ENCODE assay signal across 26 cellular contexts in the genomic region with DNA sequence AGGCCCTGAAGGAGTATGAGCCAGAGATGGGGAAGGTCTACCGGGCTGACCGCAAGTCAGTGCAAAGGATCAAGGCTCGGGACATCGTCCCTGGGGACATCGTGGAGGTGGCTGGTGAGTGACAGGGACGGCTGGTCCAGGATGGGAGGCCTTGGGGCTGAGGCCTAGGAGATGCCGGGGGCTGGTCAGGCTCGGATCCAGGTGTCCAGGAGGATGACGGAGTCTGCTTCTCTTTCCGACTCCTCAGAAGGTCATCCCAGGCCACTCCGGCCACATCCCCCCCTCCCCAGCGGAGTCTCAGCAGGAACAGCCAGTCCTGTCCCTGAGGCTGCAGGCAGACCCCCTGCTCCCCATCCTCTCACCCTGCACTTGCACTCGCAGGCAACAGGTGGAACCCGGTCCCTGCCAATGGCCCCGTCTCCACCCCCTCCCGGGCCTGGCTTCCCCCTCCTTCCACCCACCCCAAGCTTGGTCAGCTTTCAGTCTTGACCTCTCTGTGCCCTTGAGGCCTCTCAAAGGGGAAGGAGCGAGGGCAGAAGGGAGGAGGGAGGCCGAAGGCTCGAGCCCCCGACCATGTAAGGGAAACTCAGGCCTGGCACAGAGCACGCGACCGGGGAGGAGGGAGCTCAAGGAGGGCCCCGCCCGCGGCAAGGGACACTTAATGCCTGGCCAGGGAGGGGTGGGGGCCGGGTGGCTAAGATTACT. TPM values are rescaled to one million over a fixed set of nuclear protein-coding genes. Genes with fewer than 3 reads are reported as not detected.
DNase-seq lines count a peak whose midpoint lies in the region; ATAC-seq and TF ChIP-seq lines count a peak whose summit lies in the region.
"Had no signal": no experiment of that assay in that cellular context is flagged by ENCODE, and none has a peak within 500 bp of the region (broad histone marks: within the 10 kb centered on the region; RNA-seq: fewer than 3 reads in every experiment).

No MANE protein-coding gene starts in this region.

- intact Hi-C loops in activated CD8-positive, alpha-beta T cell treated with anti-CD3 and anti-CD28 coated beads for 36 hours (cut with micrococcal nuclease): no loop called here

- H3K36me3 Mint-ChIP-seq in activated CD8-positive, alpha-beta T cell treated with anti-CD3 and anti-CD28 coated beads, Interleukin-2, amount 10 ng/mL, durations not matched to agents 7 days and 5 days (ENCODE audit: low read depth): peaks cover 2% of the 10 kb centered on the region
- H3K36me3 Mint-ChIP-seq in activated CD8-positive, alpha-beta T cell treated with anti-CD3 and anti-CD28 coated beads for 36 hours (ENCODE audit: low read depth): no peaks in the 10 kb centered on the region
- H3K36me3 Mint-ChIP-seq in brain: no peaks in the 10 kb centered on the region
- H3K36me3 Mint-ChIP-seq in nephron progenitor cell (ENCODE audit: low read depth): no peaks in the 10 kb centered on the region
- no peaks in the 10 kb centered on the region for H3K36me3 Mint-ChIP-seq in type B pancreatic cell
- H3K36me3 Mint-ChIP-seq: activated naive CD4-positive, alpha-beta T cell treated with anti-CD3 and anti-CD28 coated beads, Interleukin-2, amount 10 ng/mL, durations not matched to agents 7 days and 5 days had no signal

- H3K4me3 Mint-ChIP-seq in activated CD8-positive, alpha-beta T cell treated with anti-CD3 and anti-CD28 coated beads, Interleukin-2, amount 10 ng/mL, durations not matched to agents 7 days and 5 days: no peak overlapping the region
- H3K4me3 Mint-ChIP-seq in activated CD8-positive, alpha-beta T cell treated with anti-CD3 and anti-CD28 coated beads for 36 hours: no peak overlapping the region
- peak overlapping the region in 3 of 5 experiments; percentile 61 to 66 (median 61) for H3K4me3 Mint-ChIP-seq in brain
- H3K4me3 Mint-ChIP-seq in nephron progenitor cell: peak overlapping the region; percentile 65
- peak overlapping the region; percentile 52 for H3K4me3 Mint-ChIP-seq in type B pancreatic cell
- H3K4me3 Mint-ChIP-seq: activated naive CD4-positive, alpha-beta T cell treated with anti-CD3 and anti-CD28 coated beads, Interleukin-2, amount 10 ng/mL, durations not matched to agents 7 days and 5 days; T-helper 2 cell treated with Interferon-gamma antibody and Interleukin-4, amounts not matched to agents 5 μg/mL and 100 μg/mL, for 36 hours had no signal

- peak overlapping the region; percentile 7 for H3K27ac Mint-ChIP-seq in activated CD8-positive, alpha-beta T cell treated with anti-CD3 and anti-CD28 coated beads, Interleukin-2, amount 10 ng/mL, durations not matched to agents 7 days and 5 days
- H3K27ac Mint-ChIP-seq in activated CD8-positive, alpha-beta T cell treated with anti-CD3 and anti-CD28 coated beads for 36 hours: no peak overlapping the region
- peak overlapping the region in 1 of 5 experiments; percentile 74 for H3K27ac Mint-ChIP-seq in brain
- H3K27ac Mint-ChIP-seq in nephron progenitor cell: no peak overlapping the region
- no peak overlapping the region for H3K27ac Mint-ChIP-seq in type B pancreatic cell
- H3K27ac Mint-ChIP-seq: activated naive CD4-positive, alpha-beta T cell treated with anti-CD3 and anti-CD28 coated beads, Interleukin-2, amount 10 ng/mL, durations not matched to agents 7 days and 5 days; T-helper 2 cell treated with Interferon-gamma antibody and Interleukin-4, amounts not matched to agents 5 μg/mL and 100 μg/mL, for 36 hours had no signal

- TF ChIP-seq CTCF in activated CD8-positive, alpha-beta T cell treated with anti-CD3 and anti-CD28 coated beads for 36 hours (IDR thresholded peaks at IDR 0.05): no peak
- no peak for TF ChIP-seq CTCF in brain (conservative IDR thresholded peaks at IDR 0.05)
- no peak for TF ChIP-seq CTCF in nephron progenitor cell (IDR thresholded peaks at IDR 0.05)
- peak; percentile 26 for TF ChIP-seq CTCF in type B pancreatic cell (conservative IDR thresholded peaks at IDR 0.05)

- no peak for DNase-seq in activated CD8-positive, alpha-beta T cell treated with anti-CD3 and anti-CD28 coated beads, Interleukin-2, amount 10 ng/mL, durations not matched to agents 7 days and 5 days
- DNase-seq in activated CD8-positive, alpha-beta T cell treated with anti-CD3 and anti-CD28 coated beads for 36 hours: no peak
- DNase-seq in nephron progenitor cell (peak; percentile 71), type B pancreatic cell (ENCODE audit: extremely low spot score, unreplicated experiment) (no peak), SIG-M5 (lab: John Stamatoyannopoulos, UW) (no peak), epidermal melanocyte (ENCODE audit: insufficient read length, low spot score) (no peak)
- DNase-seq: activated CD4-positive, alpha-beta T cell treated with anti-CD3 and anti-CD28 coated beads, Interleukin-2, amount 50 U/mL, for 48 hours; activated naive CD4-positive, alpha-beta T cell treated with anti-CD3 and anti-CD28 coated beads, Interleukin-2, amount 10 ng/mL, durations not matched to agents 7 days and 5 days; activated T-cell treated with anti-CD3 and anti-CD28 coated beads, Interleukin-2, amount 50 U/mL, for 1 hour; aorta; C1 segment of cervical spinal cord; effector CD8-positive, alpha-beta T cell; EL; left colon; MV-4-11; NCI-H1694 treated with DMSO at 0.1 percent for 48 hours; NCI-H774; PC-3; substantia nigra had no signal

- POLR2A ChIA-PET in activated CD8-positive, alpha-beta T cell treated with anti-CD3 and anti-CD28 coated beads, Interleukin-2, amount 10 ng/mL, durations not matched to agents 7 days and 5 days (lab: Charles Lee): no interaction called here
- POLR2A ChIA-PET in activated CD8-positive, alpha-beta T cell treated with anti-CD3 and anti-CD28 coated beads for 36 hours (lab: Charles Lee): no interaction called here

- CTCF ChIA-PET in activated CD8-positive, alpha-beta T cell treated with anti-CD3 and anti-CD28 coated beads, Interleukin-2, amount 10 ng/mL, durations not matched to agents 7 days and 5 days (lab: Charles Lee): interaction anchor here (1.1 kb wide), 1 partner anchor 62 kb away, joined by 4 read pairs; no protein-coding TSS in a partner anchor
- CTCF ChIA-PET in activated CD8-positive, alpha-beta T cell treated with anti-CD3 and anti-CD28 coated beads for 36 hours (lab: Charles Lee): no interaction called here

- peaks cover 30% of the 10 kb centered on the region for H3K4me1 Mint-ChIP-seq in activated CD8-positive, alpha-beta T cell treated with anti-CD3 and anti-CD28 coated beads, Interleukin-2, amount 10 ng/mL, durations not matched to agents 7 days and 5 days (ENCODE audit: low read depth)
- H3K4me1 Mint-ChIP-seq in activated CD8-positive, alpha-beta T cell treated with anti-CD3 and anti-CD28 coated beads for 36 hours (ENCODE audit: low read depth): peaks cover 18% of the 10 kb centered on the region
- peaks cover 33% of the 10 kb centered on the region for H3K4me1 Mint-ChIP-seq in brain
- peaks cover 71% of the 10 kb centered on the region for H3K4me1 Mint-ChIP-seq in nephron progenitor cell
- H3K4me1 Mint-ChIP-seq in type B pancreatic cell (ENCODE audit: unreplicated experiment): peaks cover 19% of the 10 kb centered on the region

- peaks cover 6% of the 10 kb centered on the region for H3K27me3 Mint-ChIP-seq in activated CD8-positive, alpha-beta T cell treated with anti-CD3 and anti-CD28 coated beads, Interleukin-2, amount 10 ng/mL, durations not matched to agents 7 days and 5 days (ENCODE audit: low read depth)
- peaks cover 10% of the 10 kb centered on the region for H3K27me3 Mint-ChIP-seq in activated CD8-positive, alpha-beta T cell treated with anti-CD3 and anti-CD28 coated beads for 36 hours
- H3K27me3 Mint-ChIP-seq in brain (peaks cover 9% of the 10 kb centered on the region), nephron progenitor cell (ENCODE audit: low read depth, poor library complexity) (peaks cover 12% of the 10 kb centered on the region), type B pancreatic cell (peaks cover 8% of the 10 kb centered on the region)

- H3K9me3 Mint-ChIP-seq in activated CD8-positive, alpha-beta T cell treated with anti-CD3 and anti-CD28 coated beads, Interleukin-2, amount 10 ng/mL, durations not matched to agents 7 days and 5 days (ENCODE audit: insufficient read depth): no peaks in the 10 kb centered on the region
- H3K9me3 Mint-ChIP-seq in activated CD8-positive, alpha-beta T cell treated with anti-CD3 and anti-CD28 coated beads for 36 hours: no peaks in the 10 kb centered on the region
- H3K9me3 Mint-ChIP-seq in brain: no peaks in the 10 kb centered on the region
- H3K9me3 Mint-ChIP-seq in nephron progenitor cell: no peaks in the 10 kb centered on the region
- H3K9me3 Mint-ChIP-seq in type B pancreatic cell: no peaks in the 10 kb centered on the region
- H3K9me3 Mint-ChIP-seq: activated naive CD4-positive, alpha-beta T cell treated with anti-CD3 and anti-CD28 coated beads, Interleukin-2, amount 10 ng/mL, durations not matched to agents 7 days and 5 days; T-helper 2 cell treated with Interferon-gamma antibody and Interleukin-4, amounts not matched to agents 5 μg/mL and 100 μg/mL, for 36 hours had no signal

- ATAC-seq in activated CD8-positive, alpha-beta T cell treated with anti-CD3 and anti-CD28 coated beads, Interleukin-2, amount 10 ng/mL, durations not matched to agents 7 days and 5 days: no peak
- no peak for ATAC-seq in activated CD8-positive, alpha-beta T cell treated with anti-CD3 and anti-CD28 coated beads for 36 hours
- ATAC-seq in GM19452 (IDR thresholded peaks at IDR 0.05; ENCODE audit: unreplicated experiment): no peak
- ATAC-seq: A549, left colon, PC-3 had no signal

RNA-seq across cellular contexts. Expression of gene ATP2A1, which starts 4.3 kb away (rescaled TPM):
- total RNA-seq in activated CD8-positive, alpha-beta T cell treated with anti-CD3 and anti-CD28 coated beads, Interleukin-2, amount 10 ng/mL, durations not matched to agents 7 days and 5 days: 1 to 10 TPM; 1.8 to 2.1 TPM
- 1 to 10 TPM; 2.1 to 2.5 TPM for total RNA-seq in activated CD8-positive, alpha-beta T cell treated with anti-CD3 and anti-CD28 coated beads for 36 hours
- 0.51 TPM for polyA plus RNA-seq in brain (ENCODE audit: insufficient read depth, low read depth, low replicate concordance)
- total RNA-seq in type B pancreatic cell (ENCODE audit: low replicate concordance): 1.5 and 4.4 TPM in 2 replicates

RNA-seq across cellular contexts. Expression of gene SH2B1, which starts 19.0 kb away (rescaled TPM):
- 10 to 100 TPM; 47.8 to 52.2 TPM for total RNA-seq in activated CD8-positive, alpha-beta T cell treated with anti-CD3 and anti-CD28 coated beads, Interleukin-2, amount 10 ng/mL, durations not matched to agents 7 days and 5 days
- 10 to 100 TPM; 31.2 to 31.5 TPM for total RNA-seq in activated CD8-positive, alpha-beta T cell treated with anti-CD3 and anti-CD28 coated beads for 36 hours
- 55.0 TPM for polyA plus RNA-seq in brain (ENCODE audit: insufficient read depth, low read depth, low replicate concordance)
- 62.3 and 75.1 TPM in 2 replicates for total RNA-seq in type B pancreatic cell (ENCODE audit: low replicate concordance)

RNA-seq across cellular contexts. Expression of gene TUFM, which starts 36.5 kb away (rescaled TPM):
- 100 to 1,000 TPM; 150 to 153 TPM for total RNA-seq in activated CD8-positive, alpha-beta T cell treated with anti-CD3 and anti-CD28 coated beads, Interleukin-2, amount 10 ng/mL, durations not matched to agents 7 days and 5 days
- 100 to 1,000 TPM; 309 to 323 TPM for total RNA-seq in activated CD8-positive, alpha-beta T cell treated with anti-CD3 and anti-CD28 coated beads for 36 hours
- 286 TPM for polyA plus RNA-seq in brain (ENCODE audit: insufficient read depth, low read depth, low replicate concordance)
- total RNA-seq in type B pancreatic cell (ENCODE audit: low replicate concordance): 177 and 182 TPM in 2 replicates

RNA-seq across cellular contexts. Expression of gene RABEP2, which starts 42.4 kb away (rescaled TPM):
- 10 to 100 TPM; 22.5 to 23.2 TPM for total RNA-seq in activated CD8-positive, alpha-beta T cell treated with anti-CD3 and anti-CD28 coated beads, Interleukin-2, amount 10 ng/mL, durations not matched to agents 7 days and 5 days
- 10 to 100 TPM; 13.1 to 14.0 TPM for total RNA-seq in activated CD8-positive, alpha-beta T cell treated with anti-CD3 and anti-CD28 coated beads for 36 hours
- 13.2 TPM for polyA plus RNA-seq in brain (ENCODE audit: insufficient read depth, low read depth, low replicate concordance)
- 23.3 and 44.4 TPM in 2 replicates for total RNA-seq in type B pancreatic cell (ENCODE audit: low replicate concordance)

RNA-seq across cellular contexts. Expression of gene CD19, which starts 49.1 kb away (rescaled TPM):
- total RNA-seq in activated CD8-positive, alpha-beta T cell treated with anti-CD3 and anti-CD28 coated beads, Interleukin-2, amount 10 ng/mL, durations not matched to agents 7 days and 5 days: under 1 TPM; 0.52 to 0.68 TPM
- 1 to 10 TPM; 1.1 to 1.3 TPM for total RNA-seq in activated CD8-positive, alpha-beta T cell treated with anti-CD3 and anti-CD28 coated beads for 36 hours
- not detected for polyA plus RNA-seq in brain (ENCODE audit: insufficient read depth, low read depth, low replicate concordance)
- not detected in 2 replicates for total RNA-seq in type B pancreatic cell (ENCODE audit: low replicate concordance)
- total RNA-seq: chondrocyte, PC-3, renal cortical epithelial cell, SJSA1 had no signal
- polyA plus RNA-seq: A549 had no signal

Comparison
In these comparisons a context has a peak if more than half of its experiments do, and no peak if none do; other contexts are left out.
1. H3K4me3 Mint-ChIP-seq: peak in brain (3 of 5), nephron progenitor cell (single experiment) and type B pancreatic cell (single experiment); none in activated CD8-positive, alpha-beta T cell treated with anti-CD3 and anti-CD28 coated beads, Interleukin-2, amount 10 ng/mL, durations not matched to agents 7 days and 5 days (single experiment) and activated CD8-positive, alpha-beta T cell treated with anti-CD3 and anti-CD28 coated beads for 36 hours (single experiment).